In genomic region chr5:172760136-172760535, GRCh38 we compare ENCODE assay signal across 17 cellular contexts.
"Had no signal": no experiment of that assay in that cellular context is flagged by ENCODE, and none has a peak within 500 bp of the region (broad histone marks: within the 10 kb centered on the region; RNA-seq: fewer than 3 reads in every experiment).

No MANE protein-coding gene starts in this region.

- ATAC-seq: foreskin keratinocyte; gastroesophageal sphincter; heart left ventricle; left cardiac atrium; left lung; left ventricle myocardium superior; lower lobe of right lung; naive thymus-derived CD4-positive, alpha-beta T cell had no signal

- DNase-seq: dermis blood vessel endothelial cell; dorsolateral prefrontal cortex; effector CD4-positive, alpha-beta T cell; effector memory CD4-positive, alpha-beta T cell; foreskin keratinocyte; heart left ventricle; left cardiac atrium; left lung; left ventricle myocardium superior; lower lobe of right lung; mesenchymal stem cell; naive thymus-derived CD4-positive, alpha-beta T cell had no signal

- H3K4me3 ChIP-seq: coronary artery, dorsolateral prefrontal cortex, esophagus muscularis mucosa, gastroesophageal sphincter, heart left ventricle, hepatocyte, left lung, lower lobe of right lung had no signal

- H3K4me1 ChIP-seq: foreskin keratinocyte had no signal

- H3K36me3 ChIP-seq: esophagus muscularis mucosa, gastroesophageal sphincter, heart left ventricle, left lung, lower lobe of right lung had no signal

- H3K27ac Mint-ChIP-seq: mesothelial cell of epicardium had no signal

- H3K27ac ChIP-seq: coronary artery, dorsolateral prefrontal cortex, esophagus muscularis mucosa, foreskin keratinocyte, heart left ventricle, hepatocyte, left lung, lower lobe of right lung had no signal

- H3K4me3 Mint-ChIP-seq: mesothelial cell of epicardium; naive thymus-derived CD4-positive, alpha-beta T cell had no signal
